28 cellular contexts compared by ENCODE assay signal in genomic region chr12:61853945-61854344, GRCh38.
"Had no signal": no experiment of that assay in that cellular context is flagged by ENCODE, and none has a peak within 500 bp of the region (broad histone marks: within the 10 kb centered on the region; RNA-seq: fewer than 3 reads in every experiment).

No MANE protein-coding gene starts in this region.

- DNase-seq: cortex of kidney; effector CD8-positive, alpha-beta T cell; effector memory CD8-positive, alpha-beta T cell; endodermal cell; erythroblast; esophagus squamous epithelium; foreskin fibroblast; foreskin melanocyte; gastrocnemius medialis; glutamatergic neuron; head of caudate nucleus; heart right ventricle; hippocampal formation; left cardiac atrium; left lung; left ventricle myocardium superior; lower lobe of right lung; mesenchymal stem cell; mucosa of descending colon; naive B cell; naive thymus-derived CD8-positive, alpha-beta T cell had no signal

- FAIRE-seq: endometrium, islet of Langerhans, keratinocyte had no signal

- H3K4me3 ChIP-seq: esophagus squamous epithelium, gastrocnemius medialis, heart right ventricle, left lung, lower lobe of right lung, mucosa of descending colon had no signal

- H3K4me1 Mint-ChIP-seq: endodermal cell; mesothelial cell of epicardium; naive B cell; naive thymus-derived CD8-positive, alpha-beta T cell had no signal

- H3K27ac Mint-ChIP-seq: dendritic cell treated with granulocyte-macrophage colony-stimulating factor and Interleukin-4, amounts not matched to agents 40 ng/mL and 50 ng/mL, for 4 days; effector memory CD8-positive, alpha-beta T cell; endodermal cell; mesothelial cell of epicardium; naive B cell; naive thymus-derived CD8-positive, alpha-beta T cell had no signal

- ATAC-seq: effector memory CD8-positive, alpha-beta T cell; esophagus mucosa; gastrocnemius medialis; heart right ventricle; left cardiac atrium; left lung; left ventricle myocardium superior; lower lobe of right lung; mucosa of descending colon; naive thymus-derived CD8-positive, alpha-beta T cell had no signal

- H3K27ac ChIP-seq: epithelial cell of prostate, esophagus squamous epithelium, gastrocnemius medialis, heart right ventricle, left lung, lower lobe of right lung had no signal

- H3K36me3 ChIP-seq: esophagus squamous epithelium, gastrocnemius medialis, heart right ventricle, left lung, lower lobe of right lung had no signal

- H3K4me1 ChIP-seq: esophagus squamous epithelium, gastrocnemius medialis, heart right ventricle, left lung, lower lobe of right lung had no signal

- H3K4me3 Mint-ChIP-seq: dendritic cell treated with granulocyte-macrophage colony-stimulating factor and Interleukin-4, amounts not matched to agents 40 ng/mL and 50 ng/mL, for 4 days; effector memory CD8-positive, alpha-beta T cell; endodermal cell; mesothelial cell of epicardium; naive B cell; naive thymus-derived CD8-positive, alpha-beta T cell had no signal

- H3K27me3 ChIP-seq: esophagus squamous epithelium, gastrocnemius medialis, heart right ventricle, left lung had no signal

- H3K27me3 Mint-ChIP-seq: dendritic cell treated with granulocyte-macrophage colony-stimulating factor and Interleukin-4, amounts not matched to agents 40 ng/mL and 50 ng/mL, for 4 days; effector memory CD8-positive, alpha-beta T cell; naive B cell had no signal

- H3K36me3 Mint-ChIP-seq: mesothelial cell of epicardium, naive B cell had no signal

- H3K9me3 ChIP-seq: esophagus squamous epithelium, gastrocnemius medialis, lower lobe of right lung had no signal
